In genomic region chr3:161977063-161977462, GRCh38 we compare ENCODE assay signal across 15 cellular contexts.
A peak's percentile ranks its signal among the peaks of the same experiment; 100 is the strongest.
DNase-seq lines count a peak whose midpoint lies in the region; ATAC-seq and TF ChIP-seq lines count a peak whose summit lies in the region.
"Had no signal": no experiment of that assay in that cellular context is flagged by ENCODE, and none has a peak within 500 bp of the region (broad histone marks: within the 10 kb centered on the region; RNA-seq: fewer than 3 reads in every experiment).

No MANE protein-coding gene starts in this region.

- in situ Hi-C loops in astrocyte of the cerebellum (cut with HindIII; ENCODE audit: low sequenced_read_pairs), result no loop called here

- H3K4me3 ChIP-seq in astrocyte of the cerebellum (ENCODE audit: low read depth, low read length), result no peak overlapping the region
- H3K4me3 ChIP-seq: testis had no signal

- DNase-seq in astrocyte of the cerebellum (ENCODE audit: low read depth), result peak; percentile 19
- DNase-seq in non-pigmented ciliary epithelial cell (ENCODE audit: low read depth), result peak; percentile 56
- DNase-seq in NCI-H69 (lab: John Stamatoyannopoulos, UW), result no peak
- no peak for DNase-seq in posterior cingulate gyrus
- no peak for DNase-seq in globus pallidus (ENCODE audit: low spot score)
- DNase-seq: activated CD4-positive, alpha-beta memory T cell treated with anti-CD3 and anti-CD28 coated beads for 36 hours; DMS53; natural killer cell; NCI-H2029; OCI-M1; T-helper 2 cell; testis had no signal

- intact Hi-C loops in posterior cingulate gyrus (cut with DNase I), result no loop called here

- TF ChIP-seq CTCF in astrocyte of the cerebellum (IDR thresholded peaks at IDR 0.05; ENCODE audit: low read depth, low read length, missing control alignments), result no peak

- ATAC-seq in GM18502 (IDR thresholded peaks at IDR 0.05; ENCODE audit: poor library complexity, unreplicated experiment), result peak; percentile 75
- ATAC-seq in HG03060 (IDR thresholded peaks at IDR 0.05; ENCODE audit: low read depth, unreplicated experiment), result peak; percentile 58
- ATAC-seq: foreskin keratinocyte, natural killer cell had no signal

Comparison
In these comparisons a context has a peak if more than half of its experiments do, and no peak if none do; other contexts are left out.
1. DNase-seq: peak in astrocyte of the cerebellum (single experiment) and non-pigmented ciliary epithelial cell (single experiment); none in NCI-H69 (single experiment), posterior cingulate gyrus (0 of 10) and globus pallidus (single experiment).